In genomic region chr7:131107343-131108211, GRCh38 we compare ENCODE assay signal across 8 cellular contexts.
DNase-seq lines count a peak whose midpoint lies in the region; ATAC-seq and TF ChIP-seq lines count a peak whose summit lies in the region.

No MANE protein-coding gene starts in this region.

- no peak overlapping the region for H3K27ac ChIP-seq in mesendoderm (ENCODE audit: low read depth, low read length)

- peak overlapping the region; percentile 63 for H3K9ac ChIP-seq in mesendoderm (ENCODE audit: low read length)

- peaks cover 5% of the 10 kb centered on the region for H3K4me1 ChIP-seq in mesendoderm (ENCODE audit: control insufficient read depth, low read depth, low read length)

- peak overlapping the region; percentile 92 to 99 (median 98) for H3K27ac Mint-ChIP-seq in CD14-positive monocyte
- H3K27ac Mint-ChIP-seq in effector memory CD8-positive, alpha-beta T cell, result peak overlapping the region; percentile 100

- peak overlapping the region; percentile 55 for H3K4me3 ChIP-seq in mesendoderm (ENCODE audit: low read length)

- H2AK5ac ChIP-seq in mesendoderm (ENCODE audit: low read length), result no peak overlapping the region

- peak overlapping the region; percentile 80 for H3K4me2 ChIP-seq in mesendoderm (ENCODE audit: low read length)

- peaks cover 4 to 17% (median 11%) of the 10 kb centered on the region in 3 donors for H3K27me3 Mint-ChIP-seq in CD14-positive monocyte (ENCODE audit: low read depth in 3 of 3)
- H3K27me3 Mint-ChIP-seq in effector memory CD8-positive, alpha-beta T cell, result no peaks in the 10 kb centered on the region

- H3K79me2 ChIP-seq in mesendoderm (ENCODE audit: control insufficient read depth, insufficient read depth, low read length), result no peaks in the 10 kb centered on the region

- peaks cover 22 to 25% of the 10 kb centered on the region in 2 donors for H3K36me3 Mint-ChIP-seq in CD14-positive monocyte
- peaks cover 40% of the 10 kb centered on the region for H3K36me3 Mint-ChIP-seq in effector memory CD8-positive, alpha-beta T cell (ENCODE audit: insufficient read depth)

- no CpG with 5 or more reads among the region's 63 CpGs for WGBS in mesendoderm (ENCODE audit: extremely low coverage, insufficient coverage, low lambda C conversion rate)

- no peak overlapping the region for H3K18ac ChIP-seq in mesendoderm (ENCODE audit: low read length)

- ATAC-seq in HG03378 (IDR thresholded peaks at IDR 0.05; ENCODE audit: unreplicated experiment), result peak; percentile 55
- peak; percentile 30 for ATAC-seq in effector memory CD8-positive, alpha-beta T cell (replicated peaks)

- H3K23ac ChIP-seq in mesendoderm (ENCODE audit: low read length), result no peak overlapping the region

- H2BK120ac ChIP-seq in mesendoderm (ENCODE audit: low read depth, low read length), result no peak overlapping the region

- peaks cover 58% of the 10 kb centered on the region for H3K4me1 Mint-ChIP-seq in CD14-positive monocyte
- H3K4me1 Mint-ChIP-seq in effector memory CD8-positive, alpha-beta T cell (ENCODE audit: low read depth in 2 of 2), result peaks cover 52 to 70% of the 10 kb centered on the region in 2 donors

- H3K79me1 ChIP-seq in mesendoderm (ENCODE audit: low read length), result peaks cover 5% of the 10 kb centered on the region

- intact Hi-C loops in CD14-positive monocyte (cut with micrococcal nuclease), result loop anchor here (5.0 to 10.0 kb wide), 4 partner anchors 80 to 317 kb away; partner anchors contain the start of gene MKLN1 (in 1 of the 2)

- H3K4ac ChIP-seq in mesendoderm (ENCODE audit: low read depth, low read length), result no peak overlapping the region

- no peak for TF ChIP-seq CTCF in CD14-positive monocyte (IDR thresholded peaks at IDR 0.05)

- H3K56ac ChIP-seq in mesendoderm (ENCODE audit: low read length), result peak overlapping the region; percentile 75

- H3K27me3 ChIP-seq in mesendoderm (ENCODE audit: insufficient read depth, low read length, poor library complexity), result no peaks in the 10 kb centered on the region

- no peaks in the 10 kb centered on the region for H3K36me3 ChIP-seq in mesendoderm (ENCODE audit: control insufficient read depth, insufficient read depth, low read length)

- H4K5ac ChIP-seq in mesendoderm (ENCODE audit: low read length), result no peak overlapping the region

- H4K8ac ChIP-seq in mesendoderm (ENCODE audit: low read depth, low read length), result no peak overlapping the region

- peak; percentile 82 for DNase-seq in CD14-positive monocyte (ENCODE audit: low spot score)
- peak; percentile 71 for DNase-seq in GM19238 (ENCODE audit: insufficient read length, low spot score)
- DNase-seq in NCI-H82 treated with DMSO at 0.1 percent for 48 hours (lab: John Stamatoyannopoulos, UW; ENCODE audit: unreplicated experiment), result peak; percentile 30
- peak; percentile 47 to 61 for DNase-seq in activated CD8-positive, alpha-beta memory T cell treated with anti-CD3 and anti-CD28 coated beads for 4 hours (ENCODE audit: low read depth in 2 of 2)
- peak; percentile 71 to 80 (median 72) for DNase-seq in effector memory CD8-positive, alpha-beta T cell
- DNase-seq in mesendoderm, result peak; percentile 79
- peak; percentile 45 for DNase-seq in stimulated activated CD8-positive, alpha-beta memory T cell treated with anti-CD3 and anti-CD28 coated beads, Interleukin-15, amount 100 ng/mL, for 24 hours (ENCODE audit: low read depth)

- peak overlapping the region; percentile 99 for H3K4me3 Mint-ChIP-seq in CD14-positive monocyte
- H3K4me3 Mint-ChIP-seq in effector memory CD8-positive, alpha-beta T cell, result peak overlapping the region; percentile 97 to 98

- no peak overlapping the region for H2BK15ac ChIP-seq in mesendoderm (replicated peaks; ENCODE audit: low read depth)

- peaks cover 0 to 4% (median 0%) of the 10 kb centered on the region in 7 donors for H3K9me3 Mint-ChIP-seq in CD14-positive monocyte
- no peaks in the 10 kb centered on the region for H3K9me3 Mint-ChIP-seq in effector memory CD8-positive, alpha-beta T cell

- H2BK5ac ChIP-seq in mesendoderm (ENCODE audit: low read length), result no peak overlapping the region

Comparison
In these comparisons a context has a peak if more than half of its experiments do, and no peak if none do; other contexts are left out.
1. DNase-seq: peak in every context shown above with its lines; median percentile 82 in CD14-positive monocyte; 79 in mesendoderm; 72 in effector memory CD8-positive, alpha-beta T cell; 71 in GM19238; 54 in activated CD8-positive, alpha-beta memory T cell treated with anti-CD3 and anti-CD28 coated beads for 4 hours; 45 in stimulated activated CD8-positive, alpha-beta memory T cell treated with anti-CD3 and anti-CD28 coated beads, Interleukin-15, amount 100 ng/mL, for 24 hours; 30 in NCI-H82 treated with DMSO at 0.1 percent for 48 hours.